In the genomic region with DNA sequence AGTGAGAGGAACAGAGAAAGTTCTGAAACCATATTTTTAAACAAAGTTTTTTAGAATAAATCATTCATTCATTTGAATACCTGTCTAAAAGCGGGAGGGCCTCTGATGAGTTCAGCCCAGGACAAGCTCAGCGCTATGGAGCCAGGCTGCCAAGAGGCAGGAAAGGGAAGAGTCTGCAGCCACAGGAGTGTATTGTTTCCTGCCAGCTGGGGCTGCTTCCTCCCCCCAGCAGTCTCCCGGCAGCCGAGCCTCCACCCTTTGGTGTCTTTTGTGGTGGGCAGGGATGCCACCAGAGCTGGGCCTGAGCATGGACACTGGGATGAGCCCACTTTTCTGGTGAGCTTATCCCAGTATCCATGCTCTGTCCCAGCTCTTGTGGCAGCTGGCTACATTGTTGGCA, we compare ENCODE assay signal across 18 cellular contexts.
DNase-seq lines count a peak whose midpoint lies in the region; ATAC-seq and TF ChIP-seq lines count a peak whose summit lies in the region.
"Had no signal": no experiment of that assay in that cellular context is flagged by ENCODE, and none has a peak within 500 bp of the region (broad histone marks: within the 10 kb centered on the region; RNA-seq: fewer than 3 reads in every experiment).

No MANE protein-coding gene starts in this region.

- peaks cover 11% of the 10 kb centered on the region for H3K9me3 ChIP-seq in BLaER1

- H3K36me3 Mint-ChIP-seq in endothelial cell (ENCODE audit: low read depth, unreplicated experiment): peaks cover 16% of the 10 kb centered on the region
- H3K36me3 Mint-ChIP-seq: CD8-positive, alpha-beta T cell had no signal

- H3K27ac ChIP-seq in BLaER1: peak overlapping the region; percentile 93
- H3K27ac ChIP-seq in HL-60 (replicated peaks): peak overlapping the region; percentile 21; the same call in 1 of the 2 replicates
- no peak overlapping the region for H3K27ac ChIP-seq in caudate nucleus (ENCODE audit: low read depth, low read length)
- H3K27ac ChIP-seq: SK-N-MC had no signal

- H3K9me3 Mint-ChIP-seq in endothelial cell (ENCODE audit: unreplicated experiment): peaks cover 9% of the 10 kb centered on the region
- H3K9me3 Mint-ChIP-seq: CD8-positive, alpha-beta T cell had no signal

- H4K20me1 ChIP-seq in BLaER1: no peaks in the 10 kb centered on the region

- H3K4me2 ChIP-seq in BLaER1: peak overlapping the region; percentile 81

- peaks cover 62% of the 10 kb centered on the region for H3K4me1 ChIP-seq in BLaER1

- peak; percentile 45 to 49 for DNase-seq in HL-60 (ENCODE audit: low read depth in 1 of 2, low spot score in 1 of 2)
- peak; percentile 31 for DNase-seq in NOMO-1 treated with DMSO at 0.1 percent for 48 hours (lab: John Stamatoyannopoulos, UW; ENCODE audit: unreplicated experiment)
- DNase-seq in endothelial cell (ENCODE audit: low spot score): peak; percentile 36
- DNase-seq in activated CD4-positive, alpha-beta T cell treated with anti-CD3 and anti-CD28 coated beads, Interleukin-2, amount 50 U/mL, for 4 hours: no peak
- no peak for DNase-seq in NCI-H1092 (lab: John Stamatoyannopoulos, UW)
- no peak for DNase-seq in caudate nucleus (lab: John Stamatoyannopoulos, UW)
- DNase-seq: ACHN; CD8-positive, alpha-beta T cell; GOT3; NCI-H1436 treated with DMSO at 0.1 percent for 48 hours; NCI-H2081; NCI-H69 had no signal

- TF ChIP-seq CTCF in HL-60 (IDR thresholded peaks at IDR 0.05; ENCODE audit: insufficient read depth, low read length): no peak
- TF ChIP-seq CTCF in endothelial cell (IDR thresholded peaks at IDR 0.05; ENCODE audit: unreplicated experiment): no peak

- H3K36me3 ChIP-seq in BLaER1: no peaks in the 10 kb centered on the region

- H3K4me1 Mint-ChIP-seq in endothelial cell (ENCODE audit: unreplicated experiment): peaks cover 19% of the 10 kb centered on the region
- H3K4me1 Mint-ChIP-seq: B cell had no signal

- no peak for ATAC-seq in HG02798 (IDR thresholded peaks at IDR 0.05; ENCODE audit: poor library complexity, unreplicated experiment)
- ATAC-seq: CD8-positive, alpha-beta T cell; Panc1; Right ventricle myocardium inferior had no signal

- H3K9ac ChIP-seq in BLaER1: peak overlapping the region; percentile 61; the same call in 1 of the 2 replicates

- no peaks in the 10 kb centered on the region for H3K27me3 ChIP-seq in BLaER1
- H3K27me3 ChIP-seq in HL-60 (ENCODE audit: insufficient read depth, poor library complexity, severe bottlenecking): no peaks in the 10 kb centered on the region

- peaks cover 4% of the 10 kb centered on the region for H3K27me3 Mint-ChIP-seq in endothelial cell (ENCODE audit: unreplicated experiment)

- peak overlapping the region; percentile 20 for H3K4me3 ChIP-seq in BLaER1
- H3K4me3 ChIP-seq in HL-60 (replicated peaks; ENCODE audit: insufficient read depth, low read length): no peak overlapping the region
- H3K4me3 ChIP-seq: SK-N-MC had no signal

- H3K27ac Mint-ChIP-seq in endothelial cell (ENCODE audit: unreplicated experiment): no peak overlapping the region
- H3K27ac Mint-ChIP-seq: B cell had no signal

- H3K4me3 Mint-ChIP-seq in endothelial cell (ENCODE audit: unreplicated experiment): peak overlapping the region; percentile 70
- H3K4me3 Mint-ChIP-seq: B cell; CD8-positive, alpha-beta T cell had no signal

Comparison
In these comparisons a context has a peak if more than half of its experiments do, and no peak if none do; other contexts are left out.
1. DNase-seq: peak in HL-60 (2 of 2), NOMO-1 treated with DMSO at 0.1 percent for 48 hours (single experiment) and endothelial cell (single experiment); none in activated CD4-positive, alpha-beta T cell treated with anti-CD3 and anti-CD28 coated beads, Interleukin-2, amount 50 U/mL, for 4 hours (0 of 2), NCI-H1092 (single experiment) and caudate nucleus (0 of 61).